ENCODE assay signal across 10 cellular contexts in genomic region chr7:1024331-1024761, GRCh38. TPM values are rescaled to one million over a fixed set of nuclear protein-coding genes. Genes with fewer than 3 reads are reported as not detected.
DNase-seq lines count a peak whose midpoint lies in the region; ATAC-seq, FAIRE-seq and TF ChIP-seq lines count a peak whose summit lies in the region.
"Had no signal": no experiment of that assay in that cellular context is flagged by ENCODE, and none has a peak within 500 bp of the region (broad histone marks: within the 10 kb centered on the region; RNA-seq: fewer than 3 reads in every experiment).

No MANE protein-coding gene starts in this region.

- peaks cover 14% of the 10 kb centered on the region for H3K4me1 Mint-ChIP-seq in activated T-helper 2 cell treated with anti-CD3 and anti-CD28 coated beads, Interferon-gamma antibody, Interleukin-2, Interleukin-4, amounts not matched to agents 10 μg/mL and 5 μg/mL and 100 μg/mL, durations not matched to agents 14 hours and 24 hours and 36 hours (ENCODE audit: low read depth)
- H3K4me1 Mint-ChIP-seq in naive thymus-derived CD4-positive, alpha-beta T cell, result peaks cover 6 to 38% (median 23%) of the 10 kb centered on the region in 7 donors

- FAIRE-seq in K562 (lab: Jason Lieb, UNC), result no peak

- H3K4me3 ChIP-seq in K562, result no peak overlapping the region
- no peak overlapping the region for H3K4me3 ChIP-seq in naive thymus-derived CD4-positive, alpha-beta T cell (ENCODE audit: low read length)
- H3K4me3 ChIP-seq: cardiac muscle cell had no signal

- no peak for TF ChIP-seq EP300 in K562 (IDR thresholded peaks at IDR 0.05; ENCODE audit: low read length)

- H3K79me2 ChIP-seq in K562 (ENCODE audit: control insufficient read depth, insufficient read depth, low read length), result peaks cover 79% of the 10 kb centered on the region

- POLR2A ChIA-PET in K562 (lab: Yijun Ruan, JAX), result no interaction called here
- POLR2A ChIA-PET in naive thymus-derived CD4-positive, alpha-beta T cell (lab: Charles Lee), result no interaction called here

- no peak overlapping the region for H2AFZ ChIP-seq in K562 (ENCODE audit: low read depth, low read length)

- no peak for TF ChIP-seq POLR2A in GM18505 (IDR thresholded peaks at IDR 0.05; ENCODE audit: borderline replicate concordance, extremely low read depth, insufficient read depth, insufficient read length)
- no peak for TF ChIP-seq POLR2A in K562 (conservative IDR thresholded peaks at IDR 0.05)

- no peak overlapping the region for H3K27ac Mint-ChIP-seq in activated T-helper 2 cell treated with anti-CD3 and anti-CD28 coated beads, Interferon-gamma antibody, Interleukin-2, Interleukin-4, amounts not matched to agents 10 μg/mL and 5 μg/mL and 100 μg/mL, durations not matched to agents 14 hours and 24 hours and 36 hours
- peak overlapping the region in 1 of 9 donors; percentile 32 for H3K27ac Mint-ChIP-seq in naive thymus-derived CD4-positive, alpha-beta T cell

- H3K9ac ChIP-seq in K562 (ENCODE audit: insufficient read depth in 1 of 2, low read depth in 2 of 2, low read length in 2 of 2), result peak overlapping the region in 1 of 2 experiments; percentile 10; a peak in 1 of 4 replicates

- peaks cover 9 to 82% of the 10 kb centered on the region in 2 experiments for H3K4me1 ChIP-seq in K562 (replicated peaks in 1 of 2; ENCODE audit: control insufficient read depth in 2 of 2, insufficient read depth in 2 of 2, low read length in 2 of 2)
- peaks cover 8 to 11% of the 10 kb centered on the region in 2 donors for H3K4me1 ChIP-seq in naive thymus-derived CD4-positive, alpha-beta T cell (ENCODE audit: control insufficient read depth in 2 of 2, insufficient read depth in 2 of 2, low read length in 2 of 2)

- H3K4me3 Mint-ChIP-seq in activated T-helper 2 cell treated with anti-CD3 and anti-CD28 coated beads, Interferon-gamma antibody, Interleukin-2, Interleukin-4, amounts not matched to agents 10 μg/mL and 5 μg/mL and 100 μg/mL, durations not matched to agents 14 hours and 24 hours and 36 hours (ENCODE audit: low read depth), result no peak overlapping the region
- H3K4me3 Mint-ChIP-seq in naive thymus-derived CD4-positive, alpha-beta T cell, result peak overlapping the region in 1 of 10 donors; percentile 70

- no TSS peak for BruUV-seq in K562 (replicated peaks; lab: Mats Ljungman, UMichigan)

- no peak overlapping the region for H3K4me2 ChIP-seq in K562 (ENCODE audit: insufficient read depth, low read length)

- H3K27me3 ChIP-seq in K562 (ENCODE audit: control insufficient read depth in 2 of 2, insufficient read depth in 2 of 2, low read length in 2 of 2), result no peaks in the 10 kb centered on the region
- H3K27me3 ChIP-seq in naive thymus-derived CD4-positive, alpha-beta T cell (ENCODE audit: control insufficient read depth in 2 of 2, insufficient read depth in 2 of 2, low read length in 2 of 2), result no peaks in the 10 kb centered on the region
- H3K27me3 ChIP-seq: cardiac muscle cell had no signal

- in situ Hi-C loops in K562 (cut with MboI), result no loop called here

- no peak for TF ChIP-seq CTCF in K562 (IDR thresholded peaks at IDR 0.05 in 2 of 3, conservative IDR thresholded peaks at IDR 0.05 in 1 of 3; ENCODE audit: insufficient read depth in 2 of 3, low read depth in 1 of 3, low read length in 3 of 3)

- CTCF ChIA-PET in K562 (lab: Yijun Ruan, JAX; ENCODE audit: low intra/inter-chr PET ratio), result no interaction called here
- CTCF ChIA-PET in naive thymus-derived CD4-positive, alpha-beta T cell (lab: Charles Lee), result no interaction called here

- H3K27ac ChIP-seq in K562 (ENCODE audit: extremely low read depth, low read depth, low read length), result no peak overlapping the region
- H3K27ac ChIP-seq in naive thymus-derived CD4-positive, alpha-beta T cell (ENCODE audit: low read depth, low read length), result no peak overlapping the region
- H3K27ac ChIP-seq: cardiac muscle cell had no signal

- TF ChIP-seq RAD21 in K562 (CRISPR knock-in tag; conservative IDR thresholded peaks at IDR 0.05 in 1 of 2, IDR thresholded peaks at IDR 0.05 in 1 of 2), result no peak

- no peaks in the 10 kb centered on the region for H3K9me1 ChIP-seq in K562 (ENCODE audit: control insufficient read depth, insufficient read depth, low read length)

- peaks cover 7% of the 10 kb centered on the region for H3K9me3 ChIP-seq in K562 (replicated peaks; ENCODE audit: control insufficient read depth, insufficient read depth, low read depth, low read length)
- peaks cover 0 to 28% (median 0%) of the 10 kb centered on the region in 3 experiments for H3K9me3 ChIP-seq in naive thymus-derived CD4-positive, alpha-beta T cell (ENCODE audit: control insufficient read depth in 2 of 3, low read length in 3 of 3)

- H3K9me3 Mint-ChIP-seq in activated T-helper 2 cell treated with anti-CD3 and anti-CD28 coated beads, Interferon-gamma antibody, Interleukin-2, Interleukin-4, amounts not matched to agents 10 μg/mL and 5 μg/mL and 100 μg/mL, durations not matched to agents 14 hours and 24 hours and 36 hours, result no peaks in the 10 kb centered on the region
- peaks cover 0 to 19% (median 8%) of the 10 kb centered on the region in 11 donors for H3K9me3 Mint-ChIP-seq in naive thymus-derived CD4-positive, alpha-beta T cell

- DNase-seq in K562 (ENCODE audit: extremely low read depth in 1 of 4, low spot score in 3 of 4) (no peak), NCI-H1694 treated with DMSO at 0.1 percent for 48 hours (lab: John Stamatoyannopoulos, UW) (no peak), NCI-H748 treated with DMSO at 0.1 percent for 48 hours (lab: John Stamatoyannopoulos, UW) (no peak)
- DNase-seq in activated T-helper 2 cell treated with anti-CD3 and anti-CD28 coated beads, Interferon-gamma antibody, Interleukin-2, Interleukin-4, amounts not matched to agents 10 μg/mL and 5 μg/mL and 100 μg/mL, durations not matched to agents 14 hours and 24 hours and 36 hours (ENCODE audit: low spot score), result no peak
- DNase-seq in naive thymus-derived CD4-positive, alpha-beta T cell, result no peak

- H3K36me3 Mint-ChIP-seq in activated T-helper 2 cell treated with anti-CD3 and anti-CD28 coated beads, Interferon-gamma antibody, Interleukin-2, Interleukin-4, amounts not matched to agents 10 μg/mL and 5 μg/mL and 100 μg/mL, durations not matched to agents 14 hours and 24 hours and 36 hours (ENCODE audit: low read depth), result peaks cover 20% of the 10 kb centered on the region
- peaks cover 7 to 32% (median 16%) of the 10 kb centered on the region in 5 donors for H3K36me3 Mint-ChIP-seq in naive thymus-derived CD4-positive, alpha-beta T cell

- intact Hi-C loops in K562 (cut with micrococcal nuclease), result no loop called here
- intact Hi-C loops in activated T-helper 2 cell treated with anti-CD3 and anti-CD28 coated beads, Interferon-gamma antibody, Interleukin-2, Interleukin-4, amounts not matched to agents 10 μg/mL and 5 μg/mL and 100 μg/mL, durations not matched to agents 14 hours and 24 hours and 36 hours (cut with micrococcal nuclease), result no loop called here
- intact Hi-C loops in naive thymus-derived CD4-positive, alpha-beta T cell (cut with micrococcal nuclease), result no loop called here

- 90% methylated on average over 12 of the region's 13 CpGs for WGBS in K562 (ENCODE audit: insufficient coverage, low coverage, missing lambda C conversion rate)

- H3K36me3 ChIP-seq in K562 (ENCODE audit: control insufficient read depth, insufficient read depth, low read length), result peaks cover 42% of the 10 kb centered on the region
- peaks cover 0 to 39% (median 0%) of the 10 kb centered on the region in 3 experiments for H3K36me3 ChIP-seq in naive thymus-derived CD4-positive, alpha-beta T cell (ENCODE audit: control insufficient read depth in 2 of 3, insufficient read depth in 3 of 3, low read length in 3 of 3)
- H3K36me3 ChIP-seq: cardiac muscle cell had no signal

- peaks cover 8% of the 10 kb centered on the region; the same call in 1 of the 2 replicates for H4K20me1 ChIP-seq in K562 (replicated peaks; ENCODE audit: control insufficient read depth, insufficient read depth, low read length)

- ATAC-seq in GM18505 (IDR thresholded peaks at IDR 0.05; ENCODE audit: unreplicated experiment), result peak; percentile 38
- peak; percentile 47 for ATAC-seq in GM21423 (IDR thresholded peaks at IDR 0.05; ENCODE audit: unreplicated experiment)
- ATAC-seq in HG03439 (IDR thresholded peaks at IDR 0.05; ENCODE audit: unreplicated experiment), result peak; percentile 55
- ATAC-seq in K562, result no peak
- no peak for ATAC-seq in naive thymus-derived CD4-positive, alpha-beta T cell

- no peaks in the 10 kb centered on the region for H3K27me3 Mint-ChIP-seq in activated T-helper 2 cell treated with anti-CD3 and anti-CD28 coated beads, Interferon-gamma antibody, Interleukin-2, Interleukin-4, amounts not matched to agents 10 μg/mL and 5 μg/mL and 100 μg/mL, durations not matched to agents 14 hours and 24 hours and 36 hours (ENCODE audit: low read depth)
- no peaks in the 10 kb centered on the region for H3K27me3 Mint-ChIP-seq in naive thymus-derived CD4-positive, alpha-beta T cell

RNA-seq across cellular contexts. Expression of gene GPR146, which starts 20.0 kb away (rescaled TPM):
- 8.9 and 13.9 TPM in 2 replicates for total RNA-seq in K562 (2011; cell fraction: chromatin; rRNA removed; ENCODE audit: low replicate concordance)
- total RNA-seq in K562 (2011; cell fraction: nucleolus; rRNA removed), result 11.3 and 14.1 TPM in 2 replicates
- 6.3 and 7.0 TPM in 2 replicates for total RNA-seq in K562 (2011; cell fraction: nucleoplasm; rRNA removed)
- 0.41 and 1.3 TPM in 2 replicates for total RNA-seq in K562 (2014; rRNA removed)
- total RNA-seq in K562 (2014; rRNA removed; fragmentation: Illumina TruSeq; extraction: Trizol), result 0.22 and 0.45 TPM in 2 replicates
- total RNA-seq in K562 (2015; rRNA removed; fragmentation: Illumina TruSeq; extraction: Trizol), result 0.40 and 0.68 TPM in 2 replicates
- total RNA-seq in K562 (2021), result 1.9 and 2.6 TPM in 2 replicates
- 2.5 and 3.6 TPM in 2 replicates for polyA plus RNA-seq in K562 (2011; rRNA removed)
- polyA plus RNA-seq in K562 (2011; cell fraction: cytosol; rRNA removed), result 2.5 and 8.6 TPM in 2 replicates
- 2.9 TPM in 2 replicates for polyA plus RNA-seq in K562 (2011; cell fraction: nucleus; rRNA removed)
- 1.8 and 2.2 TPM in 2 replicates for polyA plus RNA-seq in K562 (2012)
- polyA plus RNA-seq in K562 (2014; fragmentation: Illumina TruSeq; extraction: Trizol), result 0.46 and 0.64 TPM in 2 replicates
- not detected for polyA plus RNA-seq in K562 (2014; fragmentation: Nextera tagmentation; extraction: Ambion mirVana)
- 0.67 and 1.8 TPM in 2 replicates for polyA plus RNA-seq in K562 (2014; rRNA removed)
- 1.3 and 4.1 TPM in 2 replicates for polyA minus RNA-seq in K562 (2011; rRNA and poly(A)+ RNA removed)
- polyA minus RNA-seq in K562 (2011; cell fraction: cytosol; rRNA and poly(A)+ RNA removed), result 1.9 and 2.6 TPM in 2 replicates
- 5.8 and 6.2 TPM in 2 replicates for polyA minus RNA-seq in K562 (2011; cell fraction: nucleus; rRNA and poly(A)+ RNA removed)
- 5.6 and 6.7 TPM in 2 replicates for total RNA-seq in activated T-helper 2 cell treated with anti-CD3 and anti-CD28 coated beads, Interferon-gamma antibody, Interleukin-2, Interleukin-4, amounts not matched to agents 10 μg/mL and 5 μg/mL and 100 μg/mL, durations not matched to agents 14 hours and 24 hours and 36 hours
- 10 to 100 TPM; 10.1 to 26.5 (median 15.9) TPM for total RNA-seq in naive thymus-derived CD4-positive, alpha-beta T cell
- 10 to 100 TPM; 13.5 to 16.9 TPM for polyA plus RNA-seq in naive thymus-derived CD4-positive, alpha-beta T cell

RNA-seq across cellular contexts. Expression of gene CYP2W1, which starts 41.4 kb away (rescaled TPM):
- not detected in 2 replicates for total RNA-seq in K562 (2011; cell fraction: chromatin; rRNA removed; ENCODE audit: low replicate concordance)
- total RNA-seq in K562 (2011; cell fraction: nucleolus; rRNA removed), result not detected in 2 replicates
- not detected in 2 replicates for total RNA-seq in K562 (2011; cell fraction: nucleoplasm; rRNA removed)
- total RNA-seq in K562 (2014; rRNA removed) (not detected in 2 replicates), K562 (2014; rRNA removed; fragmentation: Illumina TruSeq; extraction: Trizol) (not detected in 2 replicates), K562 (2015; rRNA removed; fragmentation: Illumina TruSeq; extraction: Trizol) (not detected in 2 replicates), K562 (2021) (not detected in 2 replicates)
- polyA plus RNA-seq in K562 (2011; rRNA removed) (not detected in 2 replicates), K562 (2014; fragmentation: Illumina TruSeq; extraction: Trizol) (not detected in 2 replicates), K562 (2014; fragmentation: Nextera tagmentation; extraction: Ambion mirVana) (not detected), K562 (2014; rRNA removed) (0.07 TPM in 1 of 2 replicates, not detected in the other)
- not detected in 2 replicates for polyA plus RNA-seq in K562 (2011; cell fraction: cytosol; rRNA removed)
- polyA plus RNA-seq in K562 (2011; cell fraction: nucleus; rRNA removed), result not detected in 2 replicates
- polyA plus RNA-seq in K562 (2012), result 0.14 TPM in 1 of 2 replicates, not detected in the other
- not detected in 2 replicates for polyA minus RNA-seq in K562 (2011; rRNA and poly(A)+ RNA removed)
- not detected in 2 replicates for polyA minus RNA-seq in K562 (2011; cell fraction: cytosol; rRNA and poly(A)+ RNA removed)
- polyA minus RNA-seq in K562 (2011; cell fraction: nucleus; rRNA and poly(A)+ RNA removed), result not detected in 2 replicates
- total RNA-seq in activated T-helper 2 cell treated with anti-CD3 and anti-CD28 coated beads, Interferon-gamma antibody, Interleukin-2, Interleukin-4, amounts not matched to agents 10 μg/mL and 5 μg/mL and 100 μg/mL, durations not matched to agents 14 hours and 24 hours and 36 hours, result not detected in 2 replicates
- not detected for total RNA-seq in naive thymus-derived CD4-positive, alpha-beta T cell
- not detected for polyA plus RNA-seq in naive thymus-derived CD4-positive, alpha-beta T cell
- total RNA-seq: T-helper 2 cell treated with Interferon-gamma antibody and Interleukin-4, amounts not matched to agents 100 ng/mL and 5 ng/mL, for 36 hours had no signal

RNA-seq across cellular contexts. Expression of gene COX19, which starts 49.0 kb away (rescaled TPM):
- 75.3 and 83.0 TPM in 2 replicates for total RNA-seq in K562 (2011; cell fraction: chromatin; rRNA removed; ENCODE audit: low replicate concordance)
- 39.2 and 42.0 TPM in 2 replicates for total RNA-seq in K562 (2011; cell fraction: nucleolus; rRNA removed)
- 67.4 and 75.2 TPM in 2 replicates for total RNA-seq in K562 (2011; cell fraction: nucleoplasm; rRNA removed)
- 7.9 and 11.7 TPM in 2 replicates for total RNA-seq in K562 (2014; rRNA removed)
- 9.8 and 11.9 TPM in 2 replicates for total RNA-seq in K562 (2014; rRNA removed; fragmentation: Illumina TruSeq; extraction: Trizol)
- 8.6 and 9.4 TPM in 2 replicates for total RNA-seq in K562 (2015; rRNA removed; fragmentation: Illumina TruSeq; extraction: Trizol)
- total RNA-seq in K562 (2021), result 10.2 and 10.5 TPM in 2 replicates
- polyA plus RNA-seq in K562 (2011; rRNA removed), result 7.3 and 8.1 TPM in 2 replicates
- polyA plus RNA-seq in K562 (2011; cell fraction: cytosol; rRNA removed), result 5.8 and 6.1 TPM in 2 replicates
- 12.8 and 14.3 TPM in 2 replicates for polyA plus RNA-seq in K562 (2011; cell fraction: nucleus; rRNA removed)
- 8.1 and 9.5 TPM in 2 replicates for polyA plus RNA-seq in K562 (2012)
- 6.0 and 6.1 TPM in 2 replicates for polyA plus RNA-seq in K562 (2014; fragmentation: Illumina TruSeq; extraction: Trizol)
- 1 to 10 TPM; 5.2 to 5.9 TPM for polyA plus RNA-seq in K562 (2014; fragmentation: Nextera tagmentation; extraction: Ambion mirVana)
- 10.4 and 11.1 TPM in 2 replicates for polyA plus RNA-seq in K562 (2014; rRNA removed)
- 11.5 and 14.7 TPM in 2 replicates for polyA minus RNA-seq in K562 (2011; rRNA and poly(A)+ RNA removed)
- 1.1 and 2.5 TPM in 2 replicates for polyA minus RNA-seq in K562 (2011; cell fraction: cytosol; rRNA and poly(A)+ RNA removed)
- 11.0 and 17.1 TPM in 2 replicates for polyA minus RNA-seq in K562 (2011; cell fraction: nucleus; rRNA and poly(A)+ RNA removed)
- total RNA-seq in activated T-helper 2 cell treated with anti-CD3 and anti-CD28 coated beads, Interferon-gamma antibody, Interleukin-2, Interleukin-4, amounts not matched to agents 10 μg/mL and 5 μg/mL and 100 μg/mL, durations not matched to agents 14 hours and 24 hours and 36 hours, result 15.0 and 17.2 TPM in 2 replicates
- total RNA-seq in naive thymus-derived CD4-positive, alpha-beta T cell, result 10 to 100 TPM; 18.3 to 48.2 (median 46.1) TPM
- polyA plus RNA-seq in naive thymus-derived CD4-positive, alpha-beta T cell, result 10 to 100 TPM; 26.7 to 28.1 TPM

Comparison
In these comparisons a context has a peak if more than half of its experiments do, and no peak if none do; other contexts are left out.
1. ATAC-seq: peak in GM18505 (single experiment), GM21423 (single experiment) and HG03439 (single experiment); none in K562 (single experiment) and naive thymus-derived CD4-positive, alpha-beta T cell (single experiment).